14 cellular contexts compared by ENCODE assay signal in genomic region chr6:1758076-1758679, GRCh38.
"Had no signal": no experiment of that assay in that cellular context is flagged by ENCODE, and none has a peak within 500 bp of the region (broad histone marks: within the 10 kb centered on the region; RNA-seq: fewer than 3 reads in every experiment).

No MANE protein-coding gene starts in this region.

- H3K4me3 Mint-ChIP-seq: activated CD8-positive, alpha-beta memory T cell treated with anti-CD3 and anti-CD28 coated beads, Interleukin-2, amount 10 ng/mL, durations not matched to agents 7 days and 5 days; activated T-cell treated with anti-CD3 and anti-CD28 coated beads, Interleukin-2, amount 50 U/mL, for 24 hours; natural killer cell treated with Interleukin-12 subunit alpha and Interleukin-12 subunit beta and Interleukin-15 and Interleukin-18, amount 100 ng/mL, for 72 hours; stimulated activated naive CD8-positive, alpha-beta T cell treated with anti-CD3 and anti-CD28 coated beads, Interleukin-15, amount 100 ng/mL, for 72 hours; T-helper 2 cell treated with Interferon-gamma antibody and Interleukin-4, amounts not matched to agents 5 μg/mL and 100 μg/mL, for 36 hours had no signal

- ATAC-seq: activated CD8-positive, alpha-beta memory T cell treated with anti-CD3 and anti-CD28 coated beads, Interleukin-2, amount 10 ng/mL, durations not matched to agents 7 days and 5 days; activated naive CD4-positive, alpha-beta T cell treated with anti-CD3 and anti-CD28 coated beads, Interleukin-2, amount 50 U/mL, for 72 hours; left colon; natural killer cell treated with Interleukin-12 subunit alpha and Interleukin-12 subunit beta and Interleukin-15 and Interleukin-18, amount 100 ng/mL, for 72 hours; stimulated activated naive CD8-positive, alpha-beta T cell treated with anti-CD3 and anti-CD28 coated beads, Interleukin-15, amount 100 ng/mL, for 72 hours had no signal

- DNase-seq: activated CD4-positive, alpha-beta T cell treated with anti-CD3 and anti-CD28 coated beads, Interleukin-2, amount 50 U/mL, for 48 hours; activated CD4-positive, CD25-positive, alpha-beta regulatory T cell treated with anti-CD3 and anti-CD28 coated beads, Interleukin-2, amount 50 U/mL, for 72 hours; activated CD8-positive, alpha-beta memory T cell treated with anti-CD3 and anti-CD28 coated beads, Interleukin-2, amount 10 ng/mL, durations not matched to agents 7 days and 5 days; activated effector memory CD4-positive, alpha-beta T cell treated with Interleukin-2 at 50 U/mL for 16 hours; activated T-cell treated with anti-CD3 and anti-CD28 coated beads, Interleukin-2, amount 50 U/mL, for 24 hours; anterior cingulate cortex; left colon; stimulated activated CD4-positive, alpha-beta T cell treated with anti-CD3 and anti-CD28 coated beads, Interleukin-4, amount 100 ng/mL, for 1 hour; stimulated activated naive CD8-positive, alpha-beta T cell treated with anti-CD3 and anti-CD28 coated beads, Interleukin-15, amount 100 ng/mL, for 72 hours had no signal

- H3K36me3 ChIP-seq: thoracic aorta had no signal

- H3K27ac Mint-ChIP-seq: activated CD8-positive, alpha-beta memory T cell treated with anti-CD3 and anti-CD28 coated beads, Interleukin-2, amount 10 ng/mL, durations not matched to agents 7 days and 5 days; activated T-cell treated with anti-CD3 and anti-CD28 coated beads, Interleukin-2, amount 50 U/mL, for 24 hours; natural killer cell treated with Interleukin-12 subunit alpha and Interleukin-12 subunit beta and Interleukin-15 and Interleukin-18, amount 100 ng/mL, for 72 hours; T-helper 2 cell treated with Interferon-gamma antibody and Interleukin-4, amounts not matched to agents 5 μg/mL and 100 μg/mL, for 36 hours had no signal

- H3K4me1 Mint-ChIP-seq: activated CD8-positive, alpha-beta memory T cell treated with anti-CD3 and anti-CD28 coated beads, Interleukin-2, amount 10 ng/mL, durations not matched to agents 7 days and 5 days; stimulated activated naive CD8-positive, alpha-beta T cell treated with anti-CD3 and anti-CD28 coated beads, Interleukin-15, amount 100 ng/mL, for 72 hours had no signal

- H3K4me3 ChIP-seq: lung, thoracic aorta had no signal

- H3K27me3 Mint-ChIP-seq: activated T-cell treated with anti-CD3 and anti-CD28 coated beads, Interleukin-2, amount 50 U/mL, for 24 hours; stimulated activated naive CD8-positive, alpha-beta T cell treated with anti-CD3 and anti-CD28 coated beads, Interleukin-15, amount 100 ng/mL, for 72 hours had no signal

- H3K27ac ChIP-seq: thoracic aorta had no signal

- H3K9me3 ChIP-seq: thoracic aorta had no signal
